15 cellular contexts compared by ENCODE assay signal in genomic region chr18:9146224-9146623, GRCh38. TPM values are rescaled to one million over a fixed set of nuclear protein-coding genes. Genes with fewer than 3 reads are reported as not detected.
DNase-seq lines count a peak whose midpoint lies in the region; ATAC-seq, FAIRE-seq and TF ChIP-seq lines count a peak whose summit lies in the region.
"Had no signal": no experiment of that assay in that cellular context is flagged by ENCODE, and none has a peak within 500 bp of the region (broad histone marks: within the 10 kb centered on the region; RNA-seq: fewer than 3 reads in every experiment).

No MANE protein-coding gene starts in this region.

- H3K36me3 ChIP-seq in HepG2 (replicated peaks in 1 of 2; ENCODE audit: control insufficient read depth in 1 of 2, insufficient read depth in 2 of 2, low read length in 2 of 2) (no peaks in the 10 kb centered on the region; a peak in 1 of 5 replicates), right lobe of liver (no peaks in the 10 kb centered on the region), mesenchymal stem cell (ENCODE audit: control insufficient read depth in 1 of 2, insufficient read depth in 2 of 2, low read depth in 1 of 2, low read length in 2 of 2) (peaks cover 0 to 6% of the 10 kb centered on the region in 2 experiments), suprapubic skin (no peaks in the 10 kb centered on the region)
- H3K36me3 ChIP-seq: breast epithelium, thyroid gland had no signal

- DNase-seq in HepG2 (ENCODE audit: low spot score): no peak
- DNase-seq in right lobe of liver: no peak
- no peak for DNase-seq in T-helper 17 cell
- DNase-seq in mesenchymal stem cell: no peak
- DNase-seq in suprapubic skin (ENCODE audit: low spot score in 2 of 2): no peak
- no peak for DNase-seq in HCEC 1CT
- DNase-seq: effector CD8-positive, alpha-beta T cell; NCI-H1105; occipital lobe; PC-9; thyroid gland had no signal

- H2AK5ac ChIP-seq in mesenchymal stem cell (ENCODE audit: low read length, severe bottlenecking): no peak overlapping the region

- no peak overlapping the region for H2BK15ac ChIP-seq in mesenchymal stem cell (ENCODE audit: low read depth, poor library complexity, severe bottlenecking)

- H3K4me3 ChIP-seq in HepG2 (replicated peaks in 1 of 3; ENCODE audit: insufficient read depth in 1 of 3, low read depth in 2 of 3, low read length in 3 of 3) (no peak overlapping the region), right lobe of liver (no peak overlapping the region), mesenchymal stem cell (ENCODE audit: insufficient read depth in 1 of 2, low read depth in 1 of 2, low read length in 2 of 2) (no peak overlapping the region), suprapubic skin (no peak overlapping the region)
- H3K4me3 ChIP-seq: breast epithelium, lung, PC-9, thyroid gland had no signal

- intact Hi-C loops in HepG2 (cut with micrococcal nuclease; ENCODE audit: unreplicated experiment): no loop called here
- intact Hi-C loops in right lobe of liver (cut with DNase I): loop anchor here in 1 of 2 donors (10.0 kb wide), 1 partner anchor 71 kb away; no protein-coding TSS in a partner anchor

- no peak for FAIRE-seq in HepG2 (lab: Jason Lieb, UNC)

- H3K27me3 ChIP-seq in HepG2 (ENCODE audit: control insufficient read depth in 1 of 2, insufficient read depth in 2 of 2, low read length in 2 of 2): no peaks in the 10 kb centered on the region
- H3K27me3 ChIP-seq in right lobe of liver: no peaks in the 10 kb centered on the region
- H3K27me3 ChIP-seq in mesenchymal stem cell (ENCODE audit: control insufficient read depth in 1 of 2, insufficient read depth in 1 of 2, low read length in 2 of 2): no peaks in the 10 kb centered on the region
- H3K27me3 ChIP-seq in suprapubic skin: no peaks in the 10 kb centered on the region
- H3K27me3 ChIP-seq: breast epithelium, thyroid gland had no signal

- peaks cover 4% of the 10 kb centered on the region for H3K79me1 ChIP-seq in mesenchymal stem cell (replicated peaks; ENCODE audit: low read length, poor library complexity, severe bottlenecking)

- H4K91ac ChIP-seq in mesenchymal stem cell (ENCODE audit: low read length): no peak overlapping the region

- no peak overlapping the region for H3K27ac ChIP-seq in HepG2 (ENCODE audit: extremely low read length, insufficient read depth, low read length)
- H3K27ac ChIP-seq in right lobe of liver: no peak overlapping the region
- H3K27ac ChIP-seq in mesenchymal stem cell (ENCODE audit: low read length, poor library complexity, severe bottlenecking): no peak overlapping the region
- H3K27ac ChIP-seq in suprapubic skin: no peak overlapping the region
- H3K27ac ChIP-seq: PC-9, thyroid gland had no signal

- TF ChIP-seq EP300 in HepG2 (IDR thresholded peaks at IDR 0.05; ENCODE audit: low read depth in 2 of 2, low read length in 2 of 2): no peak
- no peak for TF ChIP-seq EP300 in HepG2 (CRISPR knock-in tag; IDR thresholded peaks at IDR 0.05; ENCODE audit: borderline replicate concordance)
- no peak for TF ChIP-seq EP300 in suprapubic skin (IDR thresholded peaks at IDR 0.05)

- POLR2A ChIA-PET in HepG2 (lab: Yijun Ruan, JAX): no interaction called here

- no peak overlapping the region for H2AFZ ChIP-seq in HepG2 (ENCODE audit: low read length)
- no peak overlapping the region for H2AFZ ChIP-seq in mesenchymal stem cell (ENCODE audit: low read depth, low read length)
- H2AFZ ChIP-seq: PC-9 had no signal

- H3K79me2 ChIP-seq in HepG2 (ENCODE audit: insufficient read depth, low read length): peaks cover 96% of the 10 kb centered on the region

- no peak overlapping the region for H2BK12ac ChIP-seq in mesenchymal stem cell (ENCODE audit: low read length in 2 of 2)

- H3K18ac ChIP-seq in mesenchymal stem cell (ENCODE audit: low read depth in 1 of 2, low read length in 2 of 2): no peak overlapping the region

- H4K20me1 ChIP-seq in HepG2 (ENCODE audit: insufficient read depth, low read length): peaks cover 13% of the 10 kb centered on the region

- CTCF ChIA-PET in HepG2 (lab: Yijun Ruan, JAX; ENCODE audit: low intra/inter-chr PET ratio, low total read pairs): interaction anchor here (2.5 kb wide), 1 partner anchor 73 kb away, joined by 30 read pairs; no protein-coding TSS in a partner anchor

- no peak overlapping the region for H2BK5ac ChIP-seq in mesenchymal stem cell (ENCODE audit: low read depth, low read length, poor library complexity, severe bottlenecking)

- 100% methylated on average over 1 of the region's 1 CpG for WGBS in HepG2 (ENCODE audit: low lambda C conversion rate)
- WGBS in right lobe of liver (ENCODE audit: insufficient coverage, low coverage, low lambda C conversion rate, missing lambda C conversion rate): 67% methylated on average over 1 of the region's 1 CpG
- WGBS in mesenchymal stem cell: 100% methylated on average over 1 of the region's 1 CpG
- 81% methylated on average over 1 of the region's 1 CpG for WGBS in suprapubic skin

- H3K27ac Mint-ChIP-seq in T-helper 17 cell: peak overlapping the region; percentile 95

- ATAC-seq in HepG2: no peak
- ATAC-seq in right lobe of liver: no peak
- ATAC-seq in T-helper 17 cell: no peak
- ATAC-seq in HG03095 (IDR thresholded peaks at IDR 0.05; ENCODE audit: unreplicated experiment): no peak
- no peak for ATAC-seq in HG03457 (IDR thresholded peaks at IDR 0.05; ENCODE audit: unreplicated experiment)

- no peak for TF ChIP-seq RAD21 in HepG2 (CRISPR knock-in tag; IDR thresholded peaks at IDR 0.05)

- no peak for TF ChIP-seq POLR2A in HepG2 (IDR thresholded peaks at IDR 0.05; ENCODE audit: insufficient read depth in 1 of 2, low read depth in 2 of 2, low read length in 2 of 2)
- TF ChIP-seq POLR2A in right lobe of liver (IDR thresholded peaks at IDR 0.05): no peak
- TF ChIP-seq POLR2A in suprapubic skin (IDR thresholded peaks at IDR 0.05): no peak

- in situ Hi-C loops in HepG2 (cut with HindIII; ENCODE audit: extremely low pct_ligation_motif_present, low pct_unique_long_range_greater_than_20kb): no loop called here

- H3K4ac ChIP-seq in mesenchymal stem cell (ENCODE audit: low read depth in 1 of 2, low read length in 2 of 2): no peak overlapping the region

- no peak for TF ChIP-seq CTCF in HepG2 (CRISPR knock-in tag; IDR thresholded peaks at IDR 0.05)
- TF ChIP-seq CTCF in right lobe of liver (IDR thresholded peaks at IDR 0.05): no peak
- no peak for TF ChIP-seq CTCF in suprapubic skin (IDR thresholded peaks at IDR 0.05)

- peaks cover 38% of the 10 kb centered on the region for H3K4me1 ChIP-seq in HepG2 (ENCODE audit: insufficient read depth, low read length)
- H3K4me1 ChIP-seq in right lobe of liver: peaks cover 0 to 51% (median 25%) of the 10 kb centered on the region in 4 donors
- H3K4me1 ChIP-seq in mesenchymal stem cell (ENCODE audit: control insufficient read depth, insufficient read depth, low read depth, low read length): peaks cover 2% of the 10 kb centered on the region
- peaks cover 83% of the 10 kb centered on the region for H3K4me1 ChIP-seq in suprapubic skin

- H3K14ac ChIP-seq in mesenchymal stem cell (ENCODE audit: low read length in 2 of 2): no peak overlapping the region

- no TSS peak for BruUV-seq in HepG2 (replicated peaks; lab: Mats Ljungman, UMichigan)

- peaks cover 53% of the 10 kb centered on the region for H3K4me1 Mint-ChIP-seq in T-helper 17 cell

- H3K27me3 Mint-ChIP-seq in T-helper 17 cell: no peaks in the 10 kb centered on the region

- peaks cover 3% of the 10 kb centered on the region for H3K36me3 Mint-ChIP-seq in T-helper 17 cell (ENCODE audit: low read depth)

- peak overlapping the region; percentile 49 for H2BK120ac ChIP-seq in mesenchymal stem cell (ENCODE audit: low read depth, low read length)

- no peak overlapping the region for H3K23ac ChIP-seq in mesenchymal stem cell (ENCODE audit: low read length in 2 of 2)

- H3K9ac ChIP-seq in HepG2 (ENCODE audit: insufficient read depth, low read depth, low read length) (no peak overlapping the region), mesenchymal stem cell (ENCODE audit: low read length) (peak overlapping the region; percentile 56)

- no peak overlapping the region for H3K4me3 Mint-ChIP-seq in T-helper 17 cell

- H3K4me2 ChIP-seq in HepG2 (ENCODE audit: low read depth, low read length) (no peak overlapping the region), mesenchymal stem cell (ENCODE audit: low read length, poor library complexity, severe bottlenecking) (no peak overlapping the region)
- H3K4me2 ChIP-seq: PC-9 had no signal

- H3K9me3 ChIP-seq in HepG2 (ENCODE audit: low read length): no peaks in the 10 kb centered on the region
- H3K9me3 ChIP-seq in right lobe of liver: no peaks in the 10 kb centered on the region
- H3K9me3 ChIP-seq in T-helper 17 cell (ENCODE audit: control insufficient read depth, low read length, poor library complexity, severe bottlenecking): no peaks in the 10 kb centered on the region
- H3K9me3 ChIP-seq in mesenchymal stem cell (ENCODE audit: control insufficient read depth, low read length): no peaks in the 10 kb centered on the region
- H3K9me3 ChIP-seq in suprapubic skin: no peaks in the 10 kb centered on the region
- H3K9me3 ChIP-seq: breast epithelium, thyroid gland had no signal

- H4K8ac ChIP-seq in mesenchymal stem cell (ENCODE audit: low read length): no peak overlapping the region

RNA-seq across cellular contexts. Expression of gene ANKRD12, which starts 9.6 kb away (rescaled TPM):
- total RNA-seq in HepG2 (2016; rRNA removed; fragmentation: Illumina TruSeq; extraction: Trizol): 16.8 and 23.2 TPM in 2 replicates
- total RNA-seq in HepG2 (2016; cell fraction: cytosol; rRNA removed; fragmentation: Illumina TruSeq; extraction: Trizol; ENCODE audit: low read depth): 185 and 208 TPM in 2 replicates
- 13.8 and 24.0 TPM in 2 replicates for total RNA-seq in HepG2 (2016; cell fraction: insoluble cytoplasmic fraction; rRNA removed; fragmentation: Illumina TruSeq; extraction: Trizol)
- total RNA-seq in HepG2 (2016; cell fraction: membrane; rRNA removed; fragmentation: Illumina TruSeq; extraction: Trizol): 82.6 and 97.9 TPM in 2 replicates
- total RNA-seq in HepG2 (2016; cell fraction: nucleus; rRNA removed; fragmentation: Illumina TruSeq; extraction: Trizol): 25.9 and 32.4 TPM in 2 replicates
- 5.0 and 6.0 TPM in 2 replicates for polyA plus RNA-seq in HepG2 (2011; rRNA removed)
- polyA plus RNA-seq in HepG2 (2011; cell fraction: cytosol; rRNA removed): 1.1 and 3.2 TPM in 2 replicates
- 11.1 and 12.2 TPM in 2 replicates for polyA plus RNA-seq in HepG2 (2011; cell fraction: nucleus; rRNA removed)
- polyA plus RNA-seq in HepG2 (2012): 12.0 and 13.7 TPM in 2 replicates
- polyA plus RNA-seq in HepG2 (2016; cell fraction: cytosol; fragmentation: Illumina TruSeq; extraction: Trizol; ENCODE audit: low read depth): 0.16 and 0.49 TPM in 2 replicates
- 6.2 and 6.3 TPM in 2 replicates for polyA plus RNA-seq in HepG2 (2016; cell fraction: insoluble cytoplasmic fraction; fragmentation: Illumina TruSeq; extraction: Trizol; ENCODE audit: low read depth)
- 0.37 and 0.38 TPM in 2 replicates for polyA plus RNA-seq in HepG2 (2016; cell fraction: membrane; fragmentation: Illumina TruSeq; extraction: Trizol; ENCODE audit: low read depth)
- polyA plus RNA-seq in HepG2 (2016; cell fraction: nucleus; fragmentation: Illumina TruSeq; extraction: Trizol; ENCODE audit: insufficient read depth, low read depth): 22.3 and 24.5 TPM in 2 replicates
- 17.9 and 18.3 TPM in 2 replicates for polyA minus RNA-seq in HepG2 (2011; rRNA and poly(A)+ RNA removed; ENCODE audit: low replicate concordance)
- polyA minus RNA-seq in HepG2 (2011; cell fraction: cytosol; rRNA and poly(A)+ RNA removed): 40.9 and 44.7 TPM in 2 replicates
- 80.1 and 85.7 TPM in 2 replicates for polyA minus RNA-seq in HepG2 (2011; cell fraction: nucleus; rRNA and poly(A)+ RNA removed)
- 10 to 100 TPM; 12.3 to 38.7 (median 21.4) TPM for total RNA-seq in right lobe of liver
- total RNA-seq in T-helper 17 cell: 100 to 1,000 TPM; 191 to 257 TPM
- 41.3 TPM for polyA plus RNA-seq in mesenchymal stem cell (2013, experiment 1 of 2)
- 40.2 TPM for polyA plus RNA-seq in mesenchymal stem cell (2013, experiment 2 of 2)
- 100 to 1,000 TPM in 1 of 4 donors, 10 to 100 TPM in 3; 41.0 to 107 (median 60.8) TPM for total RNA-seq in suprapubic skin

RNA-seq across cellular contexts. Expression of gene NDUFV2, which starts 43.7 kb away (rescaled TPM):
- total RNA-seq in HepG2 (2016; rRNA removed; fragmentation: Illumina TruSeq; extraction: Trizol) (299 and 369 TPM in 2 replicates), right lobe of liver (100 to 1,000 TPM; 164 to 236 (median 183) TPM), T-helper 17 cell (100 to 1,000 TPM; 222 to 231 TPM), suprapubic skin (100 to 1,000 TPM; 107 to 137 (median 124) TPM)
- 264 and 285 TPM in 2 replicates for total RNA-seq in HepG2 (2016; cell fraction: cytosol; rRNA removed; fragmentation: Illumina TruSeq; extraction: Trizol; ENCODE audit: low read depth)
- 309 and 377 TPM in 2 replicates for total RNA-seq in HepG2 (2016; cell fraction: insoluble cytoplasmic fraction; rRNA removed; fragmentation: Illumina TruSeq; extraction: Trizol)
- total RNA-seq in HepG2 (2016; cell fraction: membrane; rRNA removed; fragmentation: Illumina TruSeq; extraction: Trizol): 307 and 313 TPM in 2 replicates
- 175 and 186 TPM in 2 replicates for total RNA-seq in HepG2 (2016; cell fraction: nucleus; rRNA removed; fragmentation: Illumina TruSeq; extraction: Trizol)
- polyA plus RNA-seq in HepG2 (2011; rRNA removed): 179 and 216 TPM in 2 replicates
- 94.3 and 126 TPM in 2 replicates for polyA plus RNA-seq in HepG2 (2011; cell fraction: cytosol; rRNA removed)
- polyA plus RNA-seq in HepG2 (2011; cell fraction: nucleus; rRNA removed): 54.4 and 62.6 TPM in 2 replicates
- 148 and 182 TPM in 2 replicates for polyA plus RNA-seq in HepG2 (2012)
- polyA plus RNA-seq in HepG2 (2016; cell fraction: cytosol; fragmentation: Illumina TruSeq; extraction: Trizol; ENCODE audit: low read depth): 325 and 381 TPM in 2 replicates
- 331 and 354 TPM in 2 replicates for polyA plus RNA-seq in HepG2 (2016; cell fraction: insoluble cytoplasmic fraction; fragmentation: Illumina TruSeq; extraction: Trizol; ENCODE audit: low read depth)
- 233 and 259 TPM in 2 replicates for polyA plus RNA-seq in HepG2 (2016; cell fraction: membrane; fragmentation: Illumina TruSeq; extraction: Trizol; ENCODE audit: low read depth)
- polyA plus RNA-seq in HepG2 (2016; cell fraction: nucleus; fragmentation: Illumina TruSeq; extraction: Trizol; ENCODE audit: insufficient read depth, low read depth): 182 and 183 TPM in 2 replicates
- polyA minus RNA-seq in HepG2 (2011; rRNA and poly(A)+ RNA removed; ENCODE audit: low replicate concordance): 35.8 and 38.7 TPM in 2 replicates
- polyA minus RNA-seq in HepG2 (2011; cell fraction: cytosol; rRNA and poly(A)+ RNA removed): 26.0 and 35.7 TPM in 2 replicates
- 279 and 305 TPM in 2 replicates for polyA minus RNA-seq in HepG2 (2011; cell fraction: nucleus; rRNA and poly(A)+ RNA removed)
- polyA plus RNA-seq in mesenchymal stem cell (2013, experiment 1 of 2): 241 TPM
- polyA plus RNA-seq in mesenchymal stem cell (2013, experiment 2 of 2): 246 TPM
